In the genomic region with DNA sequence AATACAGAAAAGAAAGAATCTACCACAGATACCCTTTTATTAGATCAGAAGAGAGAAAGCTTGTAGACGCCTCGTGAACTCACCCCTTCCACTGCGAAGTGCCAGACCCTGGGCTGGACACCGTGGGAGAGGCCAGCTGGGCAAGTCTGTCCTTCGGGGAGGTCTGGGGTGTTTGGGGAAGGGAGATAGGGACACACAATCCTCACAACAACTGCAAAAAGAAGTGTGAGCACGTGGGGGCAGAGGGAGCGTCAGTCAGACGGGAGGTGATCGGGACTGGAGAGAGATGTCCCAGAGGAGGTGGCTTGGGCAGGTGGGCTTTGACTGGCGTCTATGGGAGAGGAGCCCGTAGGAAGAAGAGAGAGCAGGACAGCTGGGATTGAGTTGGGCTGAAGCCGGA, we compare ENCODE assay signal across 20 cellular contexts. TPM values are rescaled to one million over a fixed set of nuclear protein-coding genes. Genes with fewer than 3 reads are reported as not detected.
DNase-seq lines count a peak whose midpoint lies in the region; ATAC-seq and TF ChIP-seq lines count a peak whose summit lies in the region.
"Had no signal": no experiment of that assay in that cellular context is flagged by ENCODE, and none has a peak within 500 bp of the region (broad histone marks: within the 10 kb centered on the region; RNA-seq: fewer than 3 reads in every experiment).

No MANE protein-coding gene starts in this region.

- H3K27me3 Mint-ChIP-seq in GM23338 (ENCODE audit: insufficient read depth, low read depth, poor library complexity) (peaks cover 1% of the 10 kb centered on the region), activated B cell treated with CpG ODN at 0.5 μM for 24 hours (no peaks in the 10 kb centered on the region), nephron progenitor cell (ENCODE audit: low read depth, poor library complexity) (peaks cover 16% of the 10 kb centered on the region)
- no peaks in the 10 kb centered on the region for H3K27me3 Mint-ChIP-seq in stimulated activated naive B cell treated with anti-CD40 and anti-IgM and Interleukin-4, amounts not matched to agents 10 μg/mL and 1 μg/mL and 100 μg/mL, for 72 hours
- H3K27me3 Mint-ChIP-seq: CD4-positive, alpha-beta T cell had no signal

- H3K9me3 Mint-ChIP-seq in GM23338 (no peaks in the 10 kb centered on the region), activated B cell treated with CpG ODN at 0.5 μM for 24 hours (no peaks in the 10 kb centered on the region), nephron progenitor cell (no peaks in the 10 kb centered on the region)
- peaks cover 0 to 1% of the 10 kb centered on the region in 2 donors for H3K9me3 Mint-ChIP-seq in stimulated activated naive B cell treated with anti-CD40 and anti-IgM and Interleukin-4, amounts not matched to agents 10 μg/mL and 1 μg/mL and 100 μg/mL, for 72 hours
- H3K9me3 Mint-ChIP-seq: CD4-positive, alpha-beta T cell; H9 had no signal

- TF ChIP-seq CTCF in GM23338 (conservative IDR thresholded peaks at IDR 0.05; ENCODE audit: low read depth in 2 of 2) (no peak), activated B cell treated with CpG ODN at 0.5 μM for 24 hours (IDR thresholded peaks at IDR 0.05) (no peak), nephron progenitor cell (IDR thresholded peaks at IDR 0.05) (no peak)

- no peaks in the 10 kb centered on the region for H3K36me3 ChIP-seq in GM23338 (ENCODE audit: insufficient read depth)
- H3K36me3 ChIP-seq: BLaER1 treated with 17β-estradiol and CSF1 and Interleukin-3, amounts not matched to agents 10 nM and 100 nM; MG63 had no signal

- H3K27me3 ChIP-seq in GM23338 (ENCODE audit: insufficient read depth) = no peaks in the 10 kb centered on the region
- H3K27me3 ChIP-seq: BLaER1 treated with 17β-estradiol and CSF1 and Interleukin-3, amounts not matched to agents 10 nM and 100 nM; MG63 had no signal

- CTCF ChIA-PET in activated B cell treated with CpG ODN at 0.5 μM for 24 hours (lab: Charles Lee) = interaction anchor here (0.6 to 1.5 kb wide), 2 partner anchors 165 to 762 kb away, joined by 3 read pairs; no protein-coding TSS in a partner anchor

- no peaks in the 10 kb centered on the region for H4K20me1 ChIP-seq in GM23338 (replicated peaks; ENCODE audit: insufficient read depth)
- H4K20me1 ChIP-seq: BLaER1 treated with 17β-estradiol and CSF1 and Interleukin-3, amounts not matched to agents 10 nM and 100 nM had no signal

- H3K4me2 ChIP-seq in GM23338 = no peak overlapping the region
- H3K4me2 ChIP-seq: BLaER1 treated with 17β-estradiol and CSF1 and Interleukin-3, amounts not matched to agents 10 nM and 100 nM; SK-N-SH had no signal

- no peak overlapping the region for H3K4me3 Mint-ChIP-seq in GM23338
- H3K4me3 Mint-ChIP-seq in activated B cell treated with CpG ODN at 0.5 μM for 24 hours = no peak overlapping the region
- H3K4me3 Mint-ChIP-seq in nephron progenitor cell = no peak overlapping the region
- no peak overlapping the region for H3K4me3 Mint-ChIP-seq in stimulated activated naive B cell treated with anti-CD40 and anti-IgM and Interleukin-4, amounts not matched to agents 10 μg/mL and 1 μg/mL and 100 μg/mL, for 72 hours
- H3K4me3 Mint-ChIP-seq: CD4-positive, alpha-beta T cell; H9 had no signal

- H3F3A ChIP-seq in GM23338 (replicated peaks; ENCODE audit: low read depth) = no peaks in the 10 kb centered on the region

- no peak overlapping the region for H3K4me3 ChIP-seq in GM23338
- H3K4me3 ChIP-seq: BLaER1 treated with 17β-estradiol and CSF1 and Interleukin-3, amounts not matched to agents 10 nM and 100 nM; GM23248; MG63 had no signal

- no peak overlapping the region for H3K27ac Mint-ChIP-seq in GM23338
- peak overlapping the region; percentile 78 for H3K27ac Mint-ChIP-seq in activated B cell treated with CpG ODN at 0.5 μM for 24 hours
- peak overlapping the region; percentile 28 for H3K27ac Mint-ChIP-seq in nephron progenitor cell
- peak overlapping the region; percentile 90 for H3K27ac Mint-ChIP-seq in stimulated activated naive B cell treated with anti-CD40 and anti-IgM and Interleukin-4, amounts not matched to agents 10 μg/mL and 1 μg/mL and 100 μg/mL, for 72 hours
- H3K27ac Mint-ChIP-seq: CD4-positive, alpha-beta T cell; H9 had no signal

- H3K27ac ChIP-seq in GM23338 (ENCODE audit: low read depth) = no peak overlapping the region
- H3K27ac ChIP-seq: BLaER1 treated with 17β-estradiol and CSF1 and Interleukin-3, amounts not matched to agents 10 nM and 100 nM; GM23248 had no signal

- ATAC-seq in GM23338 (peak; percentile 25; the same call in 2 of the 3 replicates), activated B cell treated with CpG ODN at 0.5 μM for 24 hours (ENCODE audit: low read depth) (no peak), GM21447 (IDR thresholded peaks at IDR 0.05; ENCODE audit: unreplicated experiment) (no peak), GM21786 (IDR thresholded peaks at IDR 0.05; ENCODE audit: unreplicated experiment) (no peak)
- no peak for ATAC-seq in stimulated activated naive B cell treated with anti-CD40 and anti-IgM and Interleukin-4, amounts not matched to agents 10 μg/mL and 1 μg/mL and 100 μg/mL, for 72 hours (replicated peaks)

- H3K79me2 ChIP-seq in GM23338 (replicated peaks; ENCODE audit: insufficient read depth) = no peaks in the 10 kb centered on the region

- no peaks in the 10 kb centered on the region for H3K4me1 ChIP-seq in GM23338 (ENCODE audit: insufficient read depth)

- H3K9me2 ChIP-seq in GM23338 (ENCODE audit: insufficient read depth) = no peaks in the 10 kb centered on the region
- H3K9me2 ChIP-seq: SK-N-SH had no signal

- DNase-seq in GM23338 (ENCODE audit: low spot score) (no peak), activated B cell treated with CpG ODN at 0.5 μM for 24 hours (no peak), nephron progenitor cell (no peak), NCI-H2029 (lab: John Stamatoyannopoulos, UW) (no peak)
- no peak for DNase-seq in stimulated activated naive B cell treated with anti-CD40 and anti-IgM and Interleukin-4, amounts not matched to agents 10 μg/mL and 1 μg/mL and 100 μg/mL, for 72 hours
- DNase-seq: CD4-positive, alpha-beta T cell; GM23248; H9; KG1; MG63; NCI-H1105 treated with DMSO at 0.1 percent for 48 hours; NCI-H1930; NCI-H2227 treated with DMSO at 0.1 percent for 48 hours; NCI-H526 treated with DMSO at 0.1 percent for 48 hours; OCI-M1; SIG-M5; SK-N-SH had no signal

- H3K4me1 Mint-ChIP-seq in GM23338 (peaks cover 3% of the 10 kb centered on the region; the same call in 1 of the 3 replicates), activated B cell treated with CpG ODN at 0.5 μM for 24 hours (peaks cover 58% of the 10 kb centered on the region), nephron progenitor cell (no peaks in the 10 kb centered on the region)
- peaks cover 42 to 67% of the 10 kb centered on the region in 2 donors for H3K4me1 Mint-ChIP-seq in stimulated activated naive B cell treated with anti-CD40 and anti-IgM and Interleukin-4, amounts not matched to agents 10 μg/mL and 1 μg/mL and 100 μg/mL, for 72 hours

- H3K36me3 Mint-ChIP-seq in GM23338 (ENCODE audit: low read depth) = no peaks in the 10 kb centered on the region
- peaks cover 4% of the 10 kb centered on the region for H3K36me3 Mint-ChIP-seq in activated B cell treated with CpG ODN at 0.5 μM for 24 hours (ENCODE audit: low read depth)
- H3K36me3 Mint-ChIP-seq in nephron progenitor cell (ENCODE audit: low read depth) = no peaks in the 10 kb centered on the region
- peaks cover 6 to 14% of the 10 kb centered on the region in 2 donors for H3K36me3 Mint-ChIP-seq in stimulated activated naive B cell treated with anti-CD40 and anti-IgM and Interleukin-4, amounts not matched to agents 10 μg/mL and 1 μg/mL and 100 μg/mL, for 72 hours

- peak overlapping the region; percentile 56 for H2AFZ ChIP-seq in GM23338
- H2AFZ ChIP-seq: GM23248 had no signal

- POLR2A ChIA-PET in activated B cell treated with CpG ODN at 0.5 μM for 24 hours (lab: Charles Lee) = interaction anchor here (1.0 to 17.4 kb wide), 6 partner anchors 8 to 275 kb away, joined by 3 to 677 read pairs (median 22); partner anchors contain the start of gene ZCCHC7

- intact Hi-C loops in activated B cell treated with CpG ODN at 0.5 μM for 24 hours (cut with micrococcal nuclease) = no loop called here

TF ChIP-seq in GM23338, 12 proteins besides CTCF, POLR2A, EP300 and RAD21 (continues in another document):
- TF ChIP-seq ZNF331 (CRISPR knock-in tag; IDR thresholded peaks at IDR 0.05; ENCODE audit: low read depth) (no peak), REST (IDR thresholded peaks at IDR 0.05; ENCODE audit: unreplicated experiment) (no peak)
- TF ChIP-seq, protein P1, sequence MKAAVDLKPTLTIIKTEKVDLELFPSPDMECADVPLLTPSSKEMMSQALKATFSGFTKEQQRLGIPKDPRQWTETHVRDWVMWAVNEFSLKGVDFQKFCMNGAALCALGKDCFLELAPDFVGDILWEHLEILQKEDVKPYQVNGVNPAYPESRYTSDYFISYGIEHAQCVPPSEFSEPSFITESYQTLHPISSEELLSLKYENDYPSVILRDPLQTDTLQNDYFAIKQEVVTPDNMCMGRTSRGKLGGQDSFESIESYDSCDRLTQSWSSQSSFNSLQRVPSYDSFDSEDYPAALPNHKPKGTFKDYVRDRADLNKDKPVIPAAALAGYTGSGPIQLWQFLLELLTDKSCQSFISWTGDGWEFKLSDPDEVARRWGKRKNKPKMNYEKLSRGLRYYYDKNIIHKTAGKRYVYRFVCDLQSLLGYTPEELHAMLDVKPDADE (IDR thresholded peaks at IDR 0.05) = no peak

RNA-seq across cellular contexts. Expression of gene GRHPR, which starts 27.3 kb away (rescaled TPM):
- 120 and 128 TPM in 2 replicates for total RNA-seq in GM23338 (2014; rRNA removed; shearing (Covaris generic))
- polyA plus RNA-seq in GM23338 (2016; fragmentation: Nextera tagmentation; extraction: Ambion mirVana) = 62.4 and 69.0 TPM in 2 replicates
- 315 TPM in 2 replicates for total RNA-seq in activated B cell treated with CpG ODN at 0.5 μM for 24 hours
